In genomic region chr1:206518206-206518605, GRCh38 we compare ENCODE assay signal across 17 cellular contexts.
"Had no signal": no experiment of that assay in that cellular context is flagged by ENCODE, and none has a peak within 500 bp of the region (broad histone marks: within the 10 kb centered on the region; RNA-seq: fewer than 3 reads in every experiment).

No MANE protein-coding gene starts in this region.

- H3K27me3 Mint-ChIP-seq: naive thymus-derived CD4-positive, alpha-beta T cell had no signal

- H3K27ac Mint-ChIP-seq: immature natural killer cell; naive thymus-derived CD4-positive, alpha-beta T cell; nephron progenitor cell; stimulated activated naive B cell treated with anti-CD40 and anti-IgM and Interleukin-4, amounts not matched to agents 10 μg/mL and 1 μg/mL and 100 μg/mL, for 72 hours; stimulated activated naive CD8-positive, alpha-beta T cell treated with anti-CD3 and anti-CD28 coated beads, Interleukin-15, amount 100 ng/mL, for 72 hours had no signal

- H3K9me3 ChIP-seq: esophagus squamous epithelium, gastroesophageal sphincter, left ventricle myocardium inferior, neutrophil, testis, tibial nerve had no signal

- H3K4me1 Mint-ChIP-seq: immature natural killer cell had no signal

- H3K4me3 Mint-ChIP-seq: immature natural killer cell; naive thymus-derived CD4-positive, alpha-beta T cell; nephron progenitor cell; stimulated activated naive B cell treated with anti-CD40 and anti-IgM and Interleukin-4, amounts not matched to agents 10 μg/mL and 1 μg/mL and 100 μg/mL, for 72 hours; stimulated activated naive CD8-positive, alpha-beta T cell treated with anti-CD3 and anti-CD28 coated beads, Interleukin-15, amount 100 ng/mL, for 72 hours had no signal

- H3K27ac ChIP-seq: gastroesophageal sphincter, left ventricle myocardium inferior, neutrophil, testis had no signal

- DNase-seq: dermis blood vessel endothelial cell; esophagus squamous epithelium; foreskin fibroblast; immature natural killer cell; left ventricle myocardium inferior; mesendoderm; naive thymus-derived CD4-positive, alpha-beta T cell; nephron progenitor cell; right cardiac atrium; stimulated activated CD4-positive, alpha-beta T cell treated with anti-CD3 and anti-CD28 coated beads, Interleukin-4, amount 100 ng/mL, for 24 hours; stimulated activated naive B cell treated with anti-CD40 and anti-IgM and Interleukin-4, amounts not matched to agents 10 μg/mL and 1 μg/mL and 100 μg/mL, for 72 hours; stimulated activated naive CD8-positive, alpha-beta T cell treated with anti-CD3 and anti-CD28 coated beads, Interleukin-15, amount 100 ng/mL, for 72 hours; testis had no signal

- H3K36me3 ChIP-seq: gastroesophageal sphincter, left ventricle myocardium inferior, neutrophil, tibial nerve had no signal

- H3K9me3 Mint-ChIP-seq: immature natural killer cell; naive thymus-derived CD4-positive, alpha-beta T cell; nephron progenitor cell; stimulated activated naive B cell treated with anti-CD40 and anti-IgM and Interleukin-4, amounts not matched to agents 10 μg/mL and 1 μg/mL and 100 μg/mL, for 72 hours; stimulated activated naive CD8-positive, alpha-beta T cell treated with anti-CD3 and anti-CD28 coated beads, Interleukin-15, amount 100 ng/mL, for 72 hours had no signal

- H3K36me3 Mint-ChIP-seq: naive thymus-derived CD4-positive, alpha-beta T cell; stimulated activated naive B cell treated with anti-CD40 and anti-IgM and Interleukin-4, amounts not matched to agents 10 μg/mL and 1 μg/mL and 100 μg/mL, for 72 hours had no signal

- H3K27me3 ChIP-seq: esophagus squamous epithelium, gastroesophageal sphincter, testis, tibial nerve had no signal

- H3K4me3 ChIP-seq: esophagus squamous epithelium, gastroesophageal sphincter, left ventricle myocardium inferior, smooth muscle cell, testis, tibial nerve had no signal

- ATAC-seq: gastroesophageal sphincter; naive thymus-derived CD4-positive, alpha-beta T cell; right cardiac atrium; stimulated activated naive B cell treated with anti-CD40 and anti-IgM and Interleukin-4, amounts not matched to agents 10 μg/mL and 1 μg/mL and 100 μg/mL, for 72 hours; stimulated activated naive CD8-positive, alpha-beta T cell treated with anti-CD3 and anti-CD28 coated beads, Interleukin-15, amount 100 ng/mL, for 72 hours had no signal
